ENCODE assay signal across 17 cellular contexts in the genomic region with DNA sequence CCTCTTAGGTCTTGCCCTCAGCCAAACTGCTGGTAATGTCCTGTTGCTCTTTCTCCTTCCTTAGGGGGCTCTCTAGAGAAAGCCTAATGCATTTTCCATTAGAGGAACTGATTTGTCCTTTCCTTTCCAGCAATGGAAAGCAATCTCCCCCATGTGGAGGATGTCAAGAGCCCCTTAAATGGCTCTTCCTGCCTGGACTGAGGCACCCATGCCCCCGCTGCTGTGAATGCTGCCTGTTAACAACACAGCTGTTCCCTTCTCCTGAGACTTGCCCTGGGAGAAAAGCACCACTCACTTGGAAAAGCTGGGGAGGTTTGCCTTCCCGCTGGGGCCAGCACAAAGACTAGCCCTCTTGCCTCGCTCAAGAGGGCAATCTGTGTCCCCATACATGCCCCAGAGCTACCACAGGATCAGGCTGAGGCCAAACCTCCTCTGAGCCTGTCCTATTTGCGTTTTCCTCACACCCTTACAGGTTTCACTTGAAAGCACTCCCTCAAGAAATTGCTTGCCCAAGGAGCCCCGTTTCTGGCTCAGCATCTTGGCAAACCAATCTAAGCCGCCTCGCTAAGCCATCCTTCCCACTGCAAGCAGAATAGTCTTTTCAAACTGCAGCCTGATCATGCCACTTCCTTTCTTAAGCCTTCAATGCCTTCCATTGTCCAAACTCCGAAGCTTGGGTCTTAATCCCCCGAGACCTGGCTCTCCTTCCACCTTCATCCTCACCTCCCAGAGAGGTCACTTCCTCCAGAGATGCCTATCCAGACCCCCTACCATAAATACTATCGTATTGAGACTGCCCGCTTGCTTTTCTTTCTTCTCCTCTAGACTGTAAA. TPM values are rescaled to one million over a fixed set of nuclear protein-coding genes. Genes with fewer than 3 reads are reported as not detected.
DNase-seq lines count a peak whose midpoint lies in the region; ATAC-seq and TF ChIP-seq lines count a peak whose summit lies in the region.
"Had no signal": no experiment of that assay in that cellular context is flagged by ENCODE, and none has a peak within 500 bp of the region (broad histone marks: within the 10 kb centered on the region; RNA-seq: fewer than 3 reads in every experiment).

No MANE protein-coding gene starts in this region.

- H2BK120ac ChIP-seq in H9 (ENCODE audit: low read depth, low read length, poor library complexity, severe bottlenecking): no peak overlapping the region

- no peak for TF ChIP-seq EP300 in transverse colon (IDR thresholded peaks at IDR 0.05; ENCODE audit: low read depth)

- peak overlapping the region; percentile 44 to 95 (median 46); a peak in 6 of 7 replicates for H3K27ac Mint-ChIP-seq in H9
- H3K27ac Mint-ChIP-seq: natural killer cell, T-cell had no signal

- peak overlapping the region in 1 of 2 experiments; percentile 58; a peak in 2 of 5 replicates for H3K4me3 Mint-ChIP-seq in H9
- H3K4me3 Mint-ChIP-seq: natural killer cell, T-cell had no signal

- no peaks in the 10 kb centered on the region for H3K79me1 ChIP-seq in H9 (ENCODE audit: insufficient read depth, low read depth, low read length, poor library complexity, severe bottlenecking)

- H3K27me3 ChIP-seq in AG04450 (ENCODE audit: control insufficient read depth, insufficient read depth, low read length): no peaks in the 10 kb centered on the region
- no peaks in the 10 kb centered on the region for H3K27me3 ChIP-seq in H9 (ENCODE audit: insufficient read depth, low read length)
- no peaks in the 10 kb centered on the region for H3K27me3 ChIP-seq in transverse colon
- H3K27me3 ChIP-seq: brain microvascular endothelial cell, tibial artery had no signal

- H3K4me3 ChIP-seq in AG04450 (ENCODE audit: low read depth, low read length): no peak overlapping the region
- no peak overlapping the region for H3K4me3 ChIP-seq in transverse colon
- H3K4me3 ChIP-seq: tibial artery had no signal

- no peak overlapping the region for H2BK15ac ChIP-seq in H9 (ENCODE audit: low read depth, low read length)

- no peak overlapping the region for H3K23ac ChIP-seq in H9 (ENCODE audit: insufficient read length, low read depth, low read length)

- H3K23me2 ChIP-seq in H9 (ENCODE audit: insufficient read length, low read depth, low read length, poor library complexity, severe bottlenecking): no peaks in the 10 kb centered on the region

- POLR2A ChIA-PET in AG04450 (lab: Yijun Ruan, JAX): no interaction called here

- no peaks in the 10 kb centered on the region for H3K79me2 ChIP-seq in H9 (ENCODE audit: insufficient read depth, low read length)

- DNase-seq in AG04450 (ENCODE audit: low read depth, low spot score) (no peak), H9 (peak; percentile 50), SK-N-DZ (ENCODE audit: low spot score) (peak; percentile 26), iPS-NIHi11 (ENCODE audit: low spot score) (peak; percentile 40), transverse colon (no peak), epidermal melanocyte (ENCODE audit: insufficient read length, low spot score) (no peak)
- DNase-seq: activated gamma-delta T cell treated with Interleukin-2 at 50 U/mL for 16 hours; brain microvascular endothelial cell; Caco-2; effector CD4-positive, alpha-beta T cell; natural killer cell; stimulated activated CD4-positive, alpha-beta T cell treated with anti-CD3 and anti-CD28 coated beads, Interleukin-2, amount 100 ng/mL, for 48 hours; T-cell; tibial artery had no signal

- H3K27me3 Mint-ChIP-seq in H9 (ENCODE audit: low read depth): peaks cover 4% of the 10 kb centered on the region

- no peaks in the 10 kb centered on the region for H4K20me1 ChIP-seq in H9 (ENCODE audit: control insufficient read depth, insufficient read depth, insufficient read length)

- no CpG with 5 or more reads among the region's 11 CpGs for WGBS in H9 (ENCODE audit: extremely low coverage, insufficient read length, low lambda C conversion rate)
- 82 to 87% methylated on average over 7 to 11 of the region's 11 CpGs for WGBS in transverse colon (ENCODE audit: low coverage in 1 of 2), 2 donors

- H2BK5ac ChIP-seq in H9 (ENCODE audit: insufficient read length, low read length): no peak overlapping the region

- H2BK20ac ChIP-seq in H9 (ENCODE audit: low read depth, low read length, poor library complexity, severe bottlenecking): no peak overlapping the region

- no peak overlapping the region for H4K5ac ChIP-seq in H9 (ENCODE audit: insufficient read length, low read depth, low read length)

- intact Hi-C loops in transverse colon (cut with DNase I; ENCODE audit: low total_unique reads): no loop called here

- H3K18ac ChIP-seq in H9 (ENCODE audit: insufficient read length, low read depth, low read length): no peak overlapping the region

- no peak overlapping the region for H2BK12ac ChIP-seq in H9 (ENCODE audit: insufficient read length, low read depth, low read length)

- no peak for TF ChIP-seq POLR2A in transverse colon (IDR thresholded peaks at IDR 0.05)

- H4K8ac ChIP-seq in H9 (replicated peaks; ENCODE audit: insufficient read length, low read depth, low read length): no peak overlapping the region

- no peak overlapping the region for H3K4me2 ChIP-seq in H9 (ENCODE audit: insufficient read depth, insufficient read length, low read length)

- H3K36me3 Mint-ChIP-seq in H9 (ENCODE audit: insufficient read depth in 1 of 3, low read depth in 3 of 3): no peaks in the 10 kb centered on the region
- H3K36me3 Mint-ChIP-seq: natural killer cell, T-cell had no signal

- H3K27ac ChIP-seq in AG04450 (ENCODE audit: low read depth, low read length) (no peak overlapping the region), H9 (ENCODE audit: insufficient read length, low read depth, low read length) (no peak overlapping the region), transverse colon (no peak overlapping the region)
- H3K27ac ChIP-seq: brain microvascular endothelial cell, tibial artery had no signal

- no peak overlapping the region for H3K4ac ChIP-seq in H9 (ENCODE audit: low read depth, low read length)

- CTCF ChIA-PET in AG04450 (lab: Charles Lee): no interaction called here

- H3K9me3 ChIP-seq in AG04450 (ENCODE audit: control insufficient read depth, insufficient read depth, low read length) (no peaks in the 10 kb centered on the region), H9 (ENCODE audit: control insufficient read depth, low read depth, low read length) (no peaks in the 10 kb centered on the region), transverse colon (no peaks in the 10 kb centered on the region)
- H3K9me3 ChIP-seq: Caco-2, tibial artery had no signal

- no peak overlapping the region for H3T11ph ChIP-seq in H9 (ENCODE audit: low read length)

- no peak overlapping the region for H2AFZ ChIP-seq in H9 (ENCODE audit: low read length)

- no peak overlapping the region for H3K56ac ChIP-seq in H9 (ENCODE audit: insufficient read length, low read depth, low read length)

- TF ChIP-seq CTCF in AG04450 (IDR thresholded peaks at IDR 0.05; ENCODE audit: low read depth, low read length) (0 out of 2 replicates have a peak, but pooled peaks have one; percentile 3), H9 (conservative IDR thresholded peaks at IDR 0.05) (peak; percentile 30; the same call in 2 of the 3 replicates), transverse colon (IDR thresholded peaks at IDR 0.05) (no peak)

- ATAC-seq in GM18520 (IDR thresholded peaks at IDR 0.05; ENCODE audit: unreplicated experiment): no peak
- ATAC-seq in GM19397 (IDR thresholded peaks at IDR 0.05; ENCODE audit: unreplicated experiment): no peak
- ATAC-seq: natural killer cell, sciatic nerve, T-cell had no signal

- no peak overlapping the region for H3K14ac ChIP-seq in H9 (ENCODE audit: insufficient read depth, low read length)

- H4K91ac ChIP-seq in H9 (ENCODE audit: insufficient read length, low read depth, low read length): no peak overlapping the region

- no peaks in the 10 kb centered on the region for H3K9me3 Mint-ChIP-seq in H9
- H3K9me3 Mint-ChIP-seq: natural killer cell, T-cell had no signal

- no peaks in the 10 kb centered on the region for H3K36me3 ChIP-seq in transverse colon
- H3K36me3 ChIP-seq: brain microvascular endothelial cell, tibial artery had no signal

- in situ Hi-C loops in transverse colon (cut with MboI; ENCODE audit: low pct_ligation_motif_present in 1 of 4, low pct_unique_long_range_greater_than_20kb in 1 of 4, low sequenced_read_pairs in 3 of 4): no loop called here

- no peak overlapping the region for H3K9ac ChIP-seq in H9 (ENCODE audit: extremely low read depth, insufficient read length, low read length)

- H2AK5ac ChIP-seq in H9 (ENCODE audit: insufficient read length, low read length): no peak overlapping the region

- peaks cover 32 to 34% of the 10 kb centered on the region in 2 experiments for H3K4me1 Mint-ChIP-seq in H9
- H3K4me1 Mint-ChIP-seq: natural killer cell, T-cell had no signal

- H3K4me1 ChIP-seq in H9 (ENCODE audit: insufficient read depth, low read length) (peaks cover 6% of the 10 kb centered on the region; the same call in 1 of the 2 replicates), transverse colon (no peaks in the 10 kb centered on the region)
- H3K4me1 ChIP-seq: Caco-2, tibial artery had no signal

RNA-seq across cellular contexts. Expression of gene SMIM20, which starts 23.2 kb away (rescaled TPM):
- 38.6 and 55.5 TPM in 2 replicates for polyA plus RNA-seq in AG04450 (2011; rRNA removed)
- 3.6 and 8.5 TPM in 2 replicates for polyA minus RNA-seq in AG04450 (2011; rRNA and poly(A)+ RNA removed)
- total RNA-seq in H9 (2021): 39.7 and 40.2 TPM in 2 replicates
- 47.1 and 57.1 TPM in 2 replicates for polyA plus RNA-seq in SK-N-DZ (2014; cell fraction: cytosol; rRNA removed)
- 35.9 and 39.6 TPM in 2 replicates for polyA plus RNA-seq in SK-N-DZ (2014; cell fraction: nucleus; rRNA removed)
- 10 to 100 TPM in 2 of 4 donors, 1 to 10 TPM in 2; 1.8 to 46.8 (median 16.4) TPM for total RNA-seq in transverse colon

RNA-seq across cellular contexts. Expression of gene SEL1L3, which starts 28.1 kb away (rescaled TPM):
- 38.7 and 44.2 TPM in 2 replicates for polyA plus RNA-seq in AG04450 (2011; rRNA removed)
- polyA minus RNA-seq in AG04450 (2011; rRNA and poly(A)+ RNA removed): 34.0 and 49.8 TPM in 2 replicates
- total RNA-seq in H9 (2021) (44.5 and 48.3 TPM in 2 replicates), transverse colon (100 to 1,000 TPM in 2 of 4 donors, 10 to 100 TPM in 2; 51.3 to 128 (median 98.3) TPM)
- polyA plus RNA-seq in SK-N-DZ (2014; cell fraction: cytosol; rRNA removed): 4.0 TPM in 2 replicates
- polyA plus RNA-seq in SK-N-DZ (2014; cell fraction: nucleus; rRNA removed): 2.9 and 3.0 TPM in 2 replicates

Comparison
In these comparisons a context has a peak if more than half of its experiments do, and no peak if none do; other contexts are left out.
1. DNase-seq: peak in H9 (single experiment), SK-N-DZ (single experiment) and iPS-NIHi11 (single experiment); none in AG04450 (single experiment), transverse colon (single experiment) and epidermal melanocyte (single experiment).
2. CTCF ChIP-seq: peak in AG04450 (single experiment) and H9 (single experiment); none in transverse colon (0 of 5).